In genomic region chr2:10279946-10280463, GRCh38 we compare ENCODE assay signal across 13 cellular contexts. TPM values are rescaled to one million over a fixed set of nuclear protein-coding genes. Genes with fewer than 3 reads are reported as not detected.
A peak's percentile ranks its signal among the peaks of the same experiment; 100 is the strongest.
DNase-seq lines count a peak whose midpoint lies in the region; ATAC-seq and TF ChIP-seq lines count a peak whose summit lies in the region.
"Had no signal": no experiment of that assay in that cellular context is flagged by ENCODE, and none has a peak within 500 bp of the region (broad histone marks: within the 10 kb centered on the region; RNA-seq: fewer than 3 reads in every experiment).

No MANE protein-coding gene starts in this region.

- no peak overlapping the region for H3K9ac ChIP-seq in IMR-90 (ENCODE audit: low read depth, low read length)
- H3K9ac ChIP-seq in neuronal stem cell (ENCODE audit: low read depth, low read length, poor library complexity) = no peak overlapping the region

- H3K9me1 ChIP-seq in IMR-90 (ENCODE audit: insufficient read depth, low read length) = peaks cover 21% of the 10 kb centered on the region

- TF ChIP-seq CTCF in left ventricle myocardium inferior (IDR thresholded peaks at IDR 0.05; ENCODE audit: borderline replicate concordance) = no peak
- no peak for TF ChIP-seq CTCF in IMR-90 (conservative IDR thresholded peaks at IDR 0.05; ENCODE audit: low read depth, low read length)
- TF ChIP-seq CTCF in spleen (IDR thresholded peaks at IDR 0.05 in 8 of 11, conservative IDR thresholded peaks at IDR 0.05 in 3 of 11) = no peak

- H3K4me1 ChIP-seq in left ventricle myocardium inferior (peaks cover 4% of the 10 kb centered on the region), IMR-90 (ENCODE audit: control insufficient read depth, insufficient read depth, low read length) (peaks cover 21% of the 10 kb centered on the region), neuronal stem cell (ENCODE audit: control insufficient read depth in 2 of 2, insufficient read depth in 1 of 2, low read depth in 1 of 2, low read length in 2 of 2) (peaks cover 12 to 21% of the 10 kb centered on the region in 2 donors), spleen (peaks cover 0 to 56% (median 20%) of the 10 kb centered on the region in 6 donors), HAP-1 (no peaks in the 10 kb centered on the region)

- H3K4ac ChIP-seq in IMR-90 (ENCODE audit: low read depth, low read length) (peak overlapping the region; percentile 22; the same call in 1 of the 2 replicates), neuronal stem cell (ENCODE audit: low read length) (no peak overlapping the region)

- H2AFZ ChIP-seq in IMR-90 (replicated peaks; ENCODE audit: low read length, poor library complexity) (no peak overlapping the region), neuronal stem cell (ENCODE audit: low read length) (no peak overlapping the region)

- in situ Hi-C loops in IMR-90 (cut with MboI; ENCODE audit: low sequenced_read_pairs) = no loop called here
- in situ Hi-C loops in HAP-1 (cut with MboI; ENCODE audit: low sequenced_read_pairs) = no loop called here

- H3K4me3 ChIP-seq in left ventricle myocardium inferior (no peak overlapping the region), IMR-90 (ENCODE audit: insufficient read depth, low read depth, low read length) (no peak overlapping the region), neuronal stem cell (ENCODE audit: low read length in 2 of 2) (no peak overlapping the region), spleen (no peak overlapping the region), HAP-1 (no peak overlapping the region)

- no peaks in the 10 kb centered on the region for H3K27me3 ChIP-seq in left ventricle myocardium inferior (ENCODE audit: low read depth)
- no peaks in the 10 kb centered on the region for H3K27me3 ChIP-seq in IMR-90 (ENCODE audit: control insufficient read depth, insufficient read depth, low read length)
- H3K27me3 ChIP-seq in neuronal stem cell (ENCODE audit: control insufficient read depth in 3 of 3, insufficient read depth in 3 of 3, low read depth in 1 of 3, low read length in 3 of 3) = peaks cover 0 to 18% (median 2%) of the 10 kb centered on the region in 3 experiments
- H3K27me3 ChIP-seq in spleen (replicated peaks in 1 of 7) = peaks cover 0 to 13% (median 0%) of the 10 kb centered on the region in 7 donors
- H3K27me3 ChIP-seq in HAP-1 (ENCODE audit: low read depth) = no peaks in the 10 kb centered on the region

- CTCF ChIA-PET in IMR-90 (lab: Yijun Ruan, JAX) = no interaction called here

- H4K5ac ChIP-seq in IMR-90 (ENCODE audit: low read depth, low read length) = no peak overlapping the region

- TF ChIP-seq RAD21 in IMR-90 (IDR thresholded peaks at IDR 0.05; ENCODE audit: low read length) = no peak

- H3K18ac ChIP-seq in IMR-90 (ENCODE audit: low read depth, low read length) (no peak overlapping the region), neuronal stem cell (ENCODE audit: low read length) (peak overlapping the region; percentile 4)

- H3K14ac ChIP-seq in IMR-90 (replicated peaks; ENCODE audit: low read depth, low read length) (no peak overlapping the region), neuronal stem cell (ENCODE audit: low read length) (no peak overlapping the region)

- no peak overlapping the region for H3K27ac ChIP-seq in left ventricle myocardium inferior (replicated peaks)
- H3K27ac ChIP-seq in IMR-90 (ENCODE audit: insufficient read depth, low read length) = no peak overlapping the region
- H3K27ac ChIP-seq in neuronal stem cell (replicated peaks; ENCODE audit: low read length) = no peak overlapping the region
- H3K27ac ChIP-seq in spleen = no peak overlapping the region

- peak; percentile 24 for DNase-seq in Right ventricle myocardium superior
- DNase-seq in left ventricle myocardium inferior = no peak
- DNase-seq in IMR-90 = no peak
- DNase-seq in neuronal stem cell (ENCODE audit: low spot score) = no peak
- DNase-seq in spleen = peak; percentile 34
- DNase-seq in HAP-1 (ENCODE audit: low spot score in 2 of 2) = no peak
- no peak for DNase-seq in dedifferentiated amniotic fluid mesenchymal stem cell (ENCODE audit: extremely low spot score)
- DNase-seq: 8988T; C1 segment of cervical spinal cord; Calu3; CD4-positive, alpha-beta T cell; DMS 273 treated with DMSO at 0.1 percent for 48 hours had no signal

- H2BK5ac ChIP-seq in IMR-90 (ENCODE audit: low read depth, low read length, poor library complexity, severe bottlenecking) (no peak overlapping the region), neuronal stem cell (ENCODE audit: low read length) (no peak overlapping the region)

- H3K79me1 ChIP-seq in IMR-90 (ENCODE audit: low read depth in 1 of 2, low read length in 2 of 2) (peaks cover 0 to 4% of the 10 kb centered on the region in 2 experiments; a peak in 1 of 4 replicates), neuronal stem cell (ENCODE audit: low read depth, low read length) (peaks cover 6% of the 10 kb centered on the region)

- H3K36me3 ChIP-seq in left ventricle myocardium inferior = no peaks in the 10 kb centered on the region
- no peaks in the 10 kb centered on the region for H3K36me3 ChIP-seq in IMR-90 (ENCODE audit: control insufficient read depth, insufficient read depth, low read length)
- no peaks in the 10 kb centered on the region for H3K36me3 ChIP-seq in neuronal stem cell (replicated peaks in 1 of 2; ENCODE audit: control insufficient read depth in 2 of 2, insufficient read depth in 2 of 2, low read length in 2 of 2)
- H3K36me3 ChIP-seq in spleen = no peaks in the 10 kb centered on the region
- no peaks in the 10 kb centered on the region for H3K36me3 ChIP-seq in HAP-1 (replicated peaks)

- ATAC-seq in Right ventricle myocardium superior (ENCODE audit: poor library complexity) (no peak), IMR-90 (ENCODE audit: low read depth) (no peak), HG03354 (IDR thresholded peaks at IDR 0.05; ENCODE audit: poor library complexity, severe bottlenecking, unreplicated experiment) (no peak)

- H4K91ac ChIP-seq in IMR-90 (ENCODE audit: insufficient read depth, low read depth, low read length) (no peak overlapping the region), neuronal stem cell (ENCODE audit: low read depth, low read length, poor library complexity) (no peak overlapping the region)

- H2BK15ac ChIP-seq in IMR-90 (ENCODE audit: low read depth, low read length) (no peak overlapping the region), neuronal stem cell (ENCODE audit: low read length) (peak overlapping the region; percentile 46)

- no peaks in the 10 kb centered on the region for H4K20me1 ChIP-seq in IMR-90 (ENCODE audit: insufficient read depth, low read length)

- dilution Hi-C loops in IMR-90 (cut with HindIII; ENCODE audit: low sequenced_read_pairs, unreplicated experiment) = no loop called here

- H2AK9ac ChIP-seq in IMR-90 (replicated peaks; ENCODE audit: low read depth, low read length, poor library complexity) = peak overlapping the region; percentile 19

- H2BK120ac ChIP-seq in IMR-90 (ENCODE audit: low read depth, low read length) (no peak overlapping the region), neuronal stem cell (ENCODE audit: low read depth, low read length) (no peak overlapping the region)

- H4K8ac ChIP-seq in IMR-90 (ENCODE audit: low read depth in 2 of 2, low read length in 2 of 2) (no peak overlapping the region), neuronal stem cell (ENCODE audit: low read depth, low read length) (no peak overlapping the region)

- H3K4me2 ChIP-seq in IMR-90 (ENCODE audit: low read depth, low read length) (no peak overlapping the region), neuronal stem cell (ENCODE audit: insufficient read depth, low read length, poor library complexity, severe bottlenecking) (no peak overlapping the region)

- peak overlapping the region; percentile 13; the same call in 1 of the 2 replicates for H2AK5ac ChIP-seq in IMR-90 (ENCODE audit: low read depth, low read length)
- peak overlapping the region; percentile 78 for H2AK5ac ChIP-seq in neuronal stem cell (ENCODE audit: low read depth, low read length)

- BruUV-seq in IMR-90 (replicated peaks; lab: Mats Ljungman, UMichigan) = no TSS peak

- H3K56ac ChIP-seq in IMR-90 (ENCODE audit: extremely low read depth, insufficient read depth, low read length) = no peak overlapping the region

- H2BK20ac ChIP-seq in IMR-90 (ENCODE audit: low read depth, low read length) = no peak overlapping the region

- 77% methylated on average over 4 of the region's 12 CpGs; no CpG with 5 or more reads in 1 of the 2 experiments for WGBS in IMR-90 (ENCODE audit: extremely low coverage in 2 of 2, insufficient read length in 1 of 2), 2 experiments
- WGBS in neuronal stem cell (ENCODE audit: extremely low coverage in 2 of 2, insufficient read length in 2 of 2, insufficient replicate concordance in 1 of 2), 2 donors = no CpG with 5 or more reads among the region's 12 CpGs
- 85 to 95% (median 89%) methylated on average over 12 of the region's 12 CpGs for WGBS in spleen, 5 donors

- no peak overlapping the region for H2BK12ac ChIP-seq in neuronal stem cell (ENCODE audit: low read length)

- intact Hi-C loops in Right ventricle myocardium superior (cut with DNase I) (no loop called here), left ventricle myocardium inferior (cut with micrococcal nuclease) (no loop called here), IMR-90 (cut with micrococcal nuclease) (no loop called here), spleen (cut with DNase I; ENCODE audit: low total_unique reads) (loop anchor here (10.0 kb wide), 1 partner anchor 125 kb away; no protein-coding TSS in a partner anchor)

- POLR2A ChIA-PET in IMR-90 (lab: Charles Lee; ENCODE audit: unreplicated experiment) = no interaction called here

- no peaks in the 10 kb centered on the region for H3K9me3 ChIP-seq in left ventricle myocardium inferior (replicated peaks)
- H3K9me3 ChIP-seq in IMR-90 (ENCODE audit: control insufficient read depth, insufficient read depth, low read length) = no peaks in the 10 kb centered on the region
- peaks cover 0 to 3% of the 10 kb centered on the region in 2 donors for H3K9me3 ChIP-seq in neuronal stem cell (replicated peaks in 1 of 2; ENCODE audit: control insufficient read depth in 2 of 2, insufficient read depth in 1 of 2, low read depth in 1 of 2, low read length in 2 of 2)
- H3K9me3 ChIP-seq in spleen = no peaks in the 10 kb centered on the region
- H3K9me3 ChIP-seq in HAP-1 = no peaks in the 10 kb centered on the region

- no peak overlapping the region for H3K23ac ChIP-seq in IMR-90 (ENCODE audit: low read depth, low read length)
- H3K23ac ChIP-seq in neuronal stem cell (ENCODE audit: low read depth, low read length, poor library complexity) = no peak overlapping the region

- TF ChIP-seq POLR2A in IMR-90 (IDR thresholded peaks at IDR 0.05; ENCODE audit: low read depth, low read length) (no peak), spleen (IDR thresholded peaks at IDR 0.05) (no peak)

TF ChIP-seq in IMR-90, 13 proteins besides CTCF, POLR2A, EP300 and RAD21 (continues in another document):
- TF ChIP-seq SMC3 (IDR thresholded peaks at IDR 0.05; ENCODE audit: low read depth, low read length) = no peak

RNA-seq across cellular contexts. Expression of gene HPCAL1, which starts 22.7 kb away (rescaled TPM):
- total RNA-seq in Right ventricle myocardium superior (34.3 TPM), left ventricle myocardium inferior (29.4 TPM), IMR-90 (2012; rRNA removed) (8.2 and 9.4 TPM in 2 replicates), spleen (10 to 100 TPM; 42.3 to 80.6 (median 57.5) TPM)
- polyA plus RNA-seq in IMR-90 (2012; rRNA removed) (31.0 and 33.7 TPM in 2 replicates), spleen (10 to 100 TPM; 41.9 to 58.5 (median 57.9) TPM)
- polyA plus RNA-seq in IMR-90 (2012; cell fraction: cytosol; rRNA removed) = 25.5 and 52.7 TPM in 2 replicates
- 18.3 and 34.8 TPM in 2 replicates for polyA plus RNA-seq in IMR-90 (2012; cell fraction: nucleus; rRNA removed; ENCODE audit: low replicate concordance)
- 10.7 TPM for polyA plus RNA-seq in neuronal stem cell (2013, experiment 1 of 2)
- polyA plus RNA-seq in neuronal stem cell (2013, experiment 2 of 2) = 9.6 TPM

Comparison
In these comparisons a context has a peak if more than half of its experiments do, and no peak if none do; other contexts are left out.
1. DNase-seq: peak in Right ventricle myocardium superior (single experiment) and spleen (single experiment); none in left ventricle myocardium inferior (single experiment), IMR-90 (single experiment), neuronal stem cell (single experiment), HAP-1 (0 of 2) and dedifferentiated amniotic fluid mesenchymal stem cell (single experiment).